Comparison of ENCODE assay signal across 1 cellular context in the genomic region with DNA sequence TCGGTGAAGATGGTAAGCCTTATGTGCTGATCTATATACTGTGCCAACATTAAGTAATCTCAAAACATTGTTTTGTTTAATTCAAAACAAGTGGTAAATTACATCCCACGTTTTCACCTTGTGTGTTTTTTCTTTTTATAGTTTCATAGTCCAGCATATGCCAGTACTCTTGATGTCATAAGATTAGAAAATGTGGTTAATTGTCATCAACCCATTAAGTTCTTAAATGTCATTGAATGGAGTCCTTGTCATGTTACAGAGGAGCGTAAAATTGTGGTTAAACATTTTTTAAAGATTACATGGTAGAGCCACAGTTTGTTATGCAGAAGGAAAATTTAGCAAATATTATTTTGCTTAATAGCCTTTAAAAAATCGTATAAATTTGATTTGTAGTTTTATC.
TF ChIP-seq lines count a peak whose summit lies in the region.

No MANE protein-coding gene starts in this region.

TF ChIP-seq in GM23338, 12 proteins besides CTCF, POLR2A, EP300 and RAD21:
- TF ChIP-seq, protein P1, sequence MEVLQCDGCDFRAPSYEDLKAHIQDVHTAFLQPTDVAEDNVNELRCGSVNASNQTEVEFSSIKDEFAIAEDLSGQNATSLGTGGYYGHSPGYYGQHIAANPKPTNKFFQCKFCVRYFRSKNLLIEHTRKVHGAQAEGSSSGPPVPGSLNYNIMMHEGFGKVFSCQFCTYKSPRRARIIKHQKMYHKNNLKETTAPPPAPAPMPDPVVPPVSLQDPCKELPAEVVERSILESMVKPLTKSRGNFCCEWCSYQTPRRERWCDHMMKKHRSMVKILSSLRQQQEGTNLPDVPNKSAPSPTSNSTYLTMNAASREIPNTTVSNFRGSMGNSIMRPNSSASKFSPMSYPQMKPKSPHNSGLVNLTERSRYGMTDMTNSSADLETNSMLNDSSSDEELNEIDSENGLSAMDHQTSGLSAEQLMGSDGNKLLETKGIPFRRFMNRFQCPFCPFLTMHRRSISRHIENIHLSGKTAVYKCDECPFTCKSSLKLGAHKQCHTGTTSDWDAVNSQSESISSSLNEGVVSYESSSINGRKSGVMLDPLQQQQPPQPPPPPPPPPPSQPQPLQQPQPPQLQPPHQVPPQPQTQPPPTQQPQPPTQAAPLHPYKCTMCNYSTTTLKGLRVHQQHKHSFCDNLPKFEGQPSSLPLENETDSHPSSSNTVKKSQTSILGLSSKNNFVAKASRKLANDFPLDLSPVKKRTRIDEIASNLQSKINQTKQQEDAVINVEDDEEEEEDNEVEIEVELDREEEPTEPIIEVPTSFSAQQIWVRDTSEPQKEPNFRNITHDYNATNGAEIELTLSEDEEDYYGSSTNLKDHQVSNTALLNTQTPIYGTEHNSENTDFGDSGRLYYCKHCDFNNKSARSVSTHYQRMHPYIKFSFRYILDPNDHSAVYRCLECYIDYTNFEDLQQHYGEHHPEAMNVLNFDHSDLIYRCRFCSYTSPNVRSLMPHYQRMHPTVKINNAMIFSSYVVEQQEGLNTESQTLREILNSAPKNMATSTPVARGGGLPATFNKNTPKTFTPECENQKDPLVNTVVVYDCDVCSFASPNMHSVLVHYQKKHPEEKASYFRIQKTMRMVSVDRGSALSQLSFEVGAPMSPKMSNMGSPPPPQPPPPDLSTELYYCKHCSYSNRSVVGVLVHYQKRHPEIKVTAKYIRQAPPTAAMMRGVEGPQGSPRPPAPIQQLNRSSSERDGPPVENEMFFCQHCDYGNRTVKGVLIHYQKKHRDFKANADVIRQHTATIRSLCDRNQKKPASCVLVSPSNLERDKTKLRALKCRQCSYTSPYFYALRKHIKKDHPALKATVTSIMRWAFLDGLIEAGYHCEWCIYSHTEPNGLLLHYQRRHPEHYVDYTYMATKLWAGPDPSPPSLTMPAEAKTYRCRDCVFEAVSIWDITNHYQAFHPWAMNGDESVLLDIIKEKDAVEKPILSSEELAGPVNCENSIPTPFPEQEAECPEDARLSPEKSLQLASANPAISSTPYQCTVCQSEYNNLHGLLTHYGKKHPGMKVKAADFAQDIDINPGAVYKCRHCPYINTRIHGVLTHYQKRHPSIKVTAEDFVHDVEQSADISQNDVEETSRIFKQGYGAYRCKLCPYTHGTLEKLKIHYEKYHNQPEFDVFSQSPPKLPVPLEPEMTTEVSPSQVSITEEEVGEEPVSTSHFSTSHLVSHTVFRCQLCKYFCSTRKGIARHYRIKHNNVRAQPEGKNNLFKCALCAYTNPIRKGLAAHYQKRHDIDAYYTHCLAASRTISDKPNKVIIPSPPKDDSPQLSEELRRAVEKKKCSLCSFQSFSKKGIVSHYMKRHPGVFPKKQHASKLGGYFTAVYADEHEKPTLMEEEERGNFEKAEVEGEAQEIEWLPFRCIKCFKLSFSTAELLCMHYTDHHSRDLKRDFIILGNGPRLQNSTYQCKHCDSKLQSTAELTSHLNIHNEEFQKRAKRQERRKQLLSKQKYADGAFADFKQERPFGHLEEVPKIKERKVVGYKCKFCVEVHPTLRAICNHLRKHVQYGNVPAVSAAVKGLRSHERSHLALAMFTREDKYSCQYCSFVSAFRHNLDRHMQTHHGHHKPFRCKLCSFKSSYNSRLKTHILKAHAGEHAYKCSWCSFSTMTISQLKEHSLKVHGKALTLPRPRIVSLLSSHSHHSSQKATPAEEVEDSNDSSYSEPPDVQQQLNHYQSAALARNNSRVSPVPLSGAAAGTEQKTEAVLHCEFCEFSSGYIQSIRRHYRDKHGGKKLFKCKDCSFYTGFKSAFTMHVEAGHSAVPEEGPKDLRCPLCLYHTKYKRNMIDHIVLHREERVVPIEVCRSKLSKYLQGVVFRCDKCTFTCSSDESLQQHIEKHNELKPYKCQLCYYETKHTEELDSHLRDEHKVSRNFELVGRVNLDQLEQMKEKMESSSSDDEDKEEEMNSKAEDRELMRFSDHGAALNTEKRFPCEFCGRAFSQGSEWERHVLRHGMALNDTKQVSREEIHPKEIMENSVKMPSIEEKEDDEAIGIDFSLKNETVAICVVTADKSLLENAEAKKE (CRISPR knock-in tag; IDR thresholded peaks at IDR 0.05), result no peak
- TF ChIP-seq ZNF331 (CRISPR knock-in tag; IDR thresholded peaks at IDR 0.05; ENCODE audit: low read depth) (no peak), STAT1 (IDR thresholded peaks at IDR 0.05; ENCODE audit: unreplicated experiment) (no peak), EZH2 (IDR thresholded peaks at IDR 0.05; ENCODE audit: low read depth, unreplicated experiment) (no peak), POLR2AphosphoS5 (IDR thresholded peaks at IDR 0.05; ENCODE audit: low read depth) (no peak), NANOG (IDR thresholded peaks at IDR 0.05; ENCODE audit: borderline replicate concordance) (no peak), JUNB (IDR thresholded peaks at IDR 0.05; ENCODE audit: unreplicated experiment) (no peak), ZNF114 (CRISPR knock-in tag; IDR thresholded peaks at IDR 0.05) (no peak), CREB1 (CRISPR knock-in tag; IDR thresholded peaks at IDR 0.05; ENCODE audit: low read depth) (no peak), EZH2phosphoT487 (IDR thresholded peaks at IDR 0.05; ENCODE audit: unreplicated experiment) (no peak)
- TF ChIP-seq, protein P2, sequence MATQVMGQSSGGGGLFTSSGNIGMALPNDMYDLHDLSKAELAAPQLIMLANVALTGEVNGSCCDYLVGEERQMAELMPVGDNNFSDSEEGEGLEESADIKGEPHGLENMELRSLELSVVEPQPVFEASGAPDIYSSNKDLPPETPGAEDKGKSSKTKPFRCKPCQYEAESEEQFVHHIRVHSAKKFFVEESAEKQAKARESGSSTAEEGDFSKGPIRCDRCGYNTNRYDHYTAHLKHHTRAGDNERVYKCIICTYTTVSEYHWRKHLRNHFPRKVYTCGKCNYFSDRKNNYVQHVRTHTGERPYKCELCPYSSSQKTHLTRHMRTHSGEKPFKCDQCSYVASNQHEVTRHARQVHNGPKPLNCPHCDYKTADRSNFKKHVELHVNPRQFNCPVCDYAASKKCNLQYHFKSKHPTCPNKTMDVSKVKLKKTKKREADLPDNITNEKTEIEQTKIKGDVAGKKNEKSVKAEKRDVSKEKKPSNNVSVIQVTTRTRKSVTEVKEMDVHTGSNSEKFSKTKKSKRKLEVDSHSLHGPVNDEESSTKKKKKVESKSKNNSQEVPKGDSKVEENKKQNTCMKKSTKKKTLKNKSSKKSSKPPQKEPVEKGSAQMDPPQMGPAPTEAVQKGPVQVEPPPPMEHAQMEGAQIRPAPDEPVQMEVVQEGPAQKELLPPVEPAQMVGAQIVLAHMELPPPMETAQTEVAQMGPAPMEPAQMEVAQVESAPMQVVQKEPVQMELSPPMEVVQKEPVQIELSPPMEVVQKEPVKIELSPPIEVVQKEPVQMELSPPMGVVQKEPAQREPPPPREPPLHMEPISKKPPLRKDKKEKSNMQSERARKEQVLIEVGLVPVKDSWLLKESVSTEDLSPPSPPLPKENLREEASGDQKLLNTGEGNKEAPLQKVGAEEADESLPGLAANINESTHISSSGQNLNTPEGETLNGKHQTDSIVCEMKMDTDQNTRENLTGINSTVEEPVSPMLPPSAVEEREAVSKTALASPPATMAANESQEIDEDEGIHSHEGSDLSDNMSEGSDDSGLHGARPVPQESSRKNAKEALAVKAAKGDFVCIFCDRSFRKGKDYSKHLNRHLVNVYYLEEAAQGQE (IDR thresholded peaks at IDR 0.05; ENCODE audit: unreplicated experiment), result no peak
- TF ChIP-seq, protein P3, sequence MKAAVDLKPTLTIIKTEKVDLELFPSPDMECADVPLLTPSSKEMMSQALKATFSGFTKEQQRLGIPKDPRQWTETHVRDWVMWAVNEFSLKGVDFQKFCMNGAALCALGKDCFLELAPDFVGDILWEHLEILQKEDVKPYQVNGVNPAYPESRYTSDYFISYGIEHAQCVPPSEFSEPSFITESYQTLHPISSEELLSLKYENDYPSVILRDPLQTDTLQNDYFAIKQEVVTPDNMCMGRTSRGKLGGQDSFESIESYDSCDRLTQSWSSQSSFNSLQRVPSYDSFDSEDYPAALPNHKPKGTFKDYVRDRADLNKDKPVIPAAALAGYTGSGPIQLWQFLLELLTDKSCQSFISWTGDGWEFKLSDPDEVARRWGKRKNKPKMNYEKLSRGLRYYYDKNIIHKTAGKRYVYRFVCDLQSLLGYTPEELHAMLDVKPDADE (IDR thresholded peaks at IDR 0.05), result no peak
